In the genomic region with DNA sequence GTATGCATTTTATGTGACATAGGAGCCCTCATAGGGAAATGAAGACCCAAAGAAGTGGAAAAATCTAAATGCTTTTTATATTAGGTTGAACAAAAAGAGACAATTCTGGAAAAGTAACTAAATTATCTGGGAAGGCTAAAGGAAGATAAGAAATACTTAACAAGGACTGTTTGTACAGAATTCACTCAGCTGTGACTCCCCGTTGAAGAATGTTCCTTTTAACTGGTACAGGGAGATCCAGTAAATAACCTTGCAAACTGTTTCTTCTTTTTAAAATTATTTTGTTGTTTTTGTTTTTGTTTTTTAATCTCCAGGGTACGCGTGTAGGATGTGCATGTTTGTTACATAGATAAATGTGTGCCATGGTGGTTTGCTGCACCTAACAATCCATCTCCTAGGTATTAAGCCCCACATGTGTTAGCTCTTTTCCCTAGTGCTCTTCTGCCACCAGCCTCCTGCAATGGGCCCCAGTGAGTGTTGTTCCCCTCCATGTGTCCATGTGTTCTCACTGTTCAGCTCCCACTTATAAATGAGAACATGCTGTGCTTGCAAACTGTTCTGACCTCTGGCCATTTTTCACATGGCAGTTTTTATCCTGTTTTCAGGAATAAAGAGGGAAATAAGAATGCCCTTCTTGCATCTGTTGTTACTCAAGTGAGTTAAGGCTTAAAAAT, we compare ENCODE assay signal across 17 cellular contexts.
"Had no signal": no experiment of that assay in that cellular context is flagged by ENCODE, and none has a peak within 500 bp of the region (broad histone marks: within the 10 kb centered on the region; RNA-seq: fewer than 3 reads in every experiment).

No MANE protein-coding gene starts in this region.

- DNase-seq: activated B cell treated with CpG ODN at 0.5 μM for 24 hours; activated CD4-positive, alpha-beta T cell treated with anti-CD3 and anti-CD28 coated beads for 48 hours; activated CD8-positive, alpha-beta T cell treated with anti-CD3 and anti-CD28 coated beads for 36 hours; activated naive CD4-positive, alpha-beta T cell treated with anti-CD3 and anti-CD28 coated beads for 36 hours; activated T-cell treated with anti-CD3 and anti-CD28 coated beads, Interleukin-2, amount 50 U/mL, for 24 hours; aorta; dermis blood vessel endothelial cell; effector memory CD4-positive, alpha-beta T cell; esophagus squamous epithelium; foreskin melanocyte; left ventricle myocardium inferior; mammary epithelial cell; sigmoid colon; stimulated activated naive B cell treated with anti-CD40 and anti-IgM and Interleukin-4, amounts not matched to agents 10 μg/mL and 1 μg/mL and 100 μg/mL, for 72 hours; SW 1271; T-helper 2 cell had no signal

- H3K4me1 ChIP-seq: esophagus squamous epithelium, left ventricle myocardium inferior, sigmoid colon had no signal

- H3K4me3 ChIP-seq: cardiac muscle cell, esophagus squamous epithelium, left ventricle myocardium inferior, sigmoid colon had no signal

- H3K27ac Mint-ChIP-seq: activated B cell treated with CpG ODN at 0.5 μM for 24 hours; activated CD8-positive, alpha-beta T cell treated with anti-CD3 and anti-CD28 coated beads for 36 hours; activated naive CD4-positive, alpha-beta T cell treated with anti-CD3 and anti-CD28 coated beads for 36 hours; activated T-cell treated with anti-CD3 and anti-CD28 coated beads, Interleukin-2, amount 50 U/mL, for 24 hours; stimulated activated naive B cell treated with anti-CD40 and anti-IgM and Interleukin-4, amounts not matched to agents 10 μg/mL and 1 μg/mL and 100 μg/mL, for 72 hours had no signal

- H3K9me3 ChIP-seq: esophagus squamous epithelium, left ventricle myocardium inferior, sigmoid colon had no signal

- H3K36me3 Mint-ChIP-seq: stimulated activated naive B cell treated with anti-CD40 and anti-IgM and Interleukin-4, amounts not matched to agents 10 μg/mL and 1 μg/mL and 100 μg/mL, for 72 hours had no signal

- ATAC-seq: activated CD8-positive, alpha-beta T cell treated with anti-CD3 and anti-CD28 coated beads for 36 hours; stimulated activated naive B cell treated with anti-CD40 and anti-IgM and Interleukin-4, amounts not matched to agents 10 μg/mL and 1 μg/mL and 100 μg/mL, for 72 hours had no signal

- H3K4me1 Mint-ChIP-seq: activated B cell treated with CpG ODN at 0.5 μM for 24 hours; stimulated activated naive B cell treated with anti-CD40 and anti-IgM and Interleukin-4, amounts not matched to agents 10 μg/mL and 1 μg/mL and 100 μg/mL, for 72 hours had no signal

- H3K9me3 Mint-ChIP-seq: activated B cell treated with CpG ODN at 0.5 μM for 24 hours; activated CD8-positive, alpha-beta T cell treated with anti-CD3 and anti-CD28 coated beads for 36 hours; activated naive CD4-positive, alpha-beta T cell treated with anti-CD3 and anti-CD28 coated beads for 36 hours; activated T-cell treated with anti-CD3 and anti-CD28 coated beads, Interleukin-2, amount 50 U/mL, for 24 hours had no signal

- H3K27me3 ChIP-seq: cardiac muscle cell, esophagus squamous epithelium, sigmoid colon had no signal

- H3K36me3 ChIP-seq: cardiac muscle cell, esophagus squamous epithelium, left ventricle myocardium inferior, sigmoid colon had no signal

- H3K27me3 Mint-ChIP-seq: activated B cell treated with CpG ODN at 0.5 μM for 24 hours; activated CD8-positive, alpha-beta T cell treated with anti-CD3 and anti-CD28 coated beads for 36 hours; stimulated activated naive B cell treated with anti-CD40 and anti-IgM and Interleukin-4, amounts not matched to agents 10 μg/mL and 1 μg/mL and 100 μg/mL, for 72 hours had no signal

- H3K27ac ChIP-seq: cardiac muscle cell, esophagus squamous epithelium, left ventricle myocardium inferior, sigmoid colon had no signal

- H3K4me3 Mint-ChIP-seq: activated B cell treated with CpG ODN at 0.5 μM for 24 hours; activated CD8-positive, alpha-beta T cell treated with anti-CD3 and anti-CD28 coated beads for 36 hours; activated naive CD4-positive, alpha-beta T cell treated with anti-CD3 and anti-CD28 coated beads for 36 hours; activated T-cell treated with anti-CD3 and anti-CD28 coated beads, Interleukin-2, amount 50 U/mL, for 24 hours; stimulated activated naive B cell treated with anti-CD40 and anti-IgM and Interleukin-4, amounts not matched to agents 10 μg/mL and 1 μg/mL and 100 μg/mL, for 72 hours had no signal
